7 cellular contexts compared by ENCODE assay signal in genomic region chr18:48278081-48278480, GRCh38.
"Had no signal": no experiment of that assay in that cellular context is flagged by ENCODE, and none has a peak within 500 bp of the region (broad histone marks: within the 10 kb centered on the region; RNA-seq: fewer than 3 reads in every experiment).

No MANE protein-coding gene starts in this region.

- H3K9me3 Mint-ChIP-seq: HFFc6 had no signal

- H3K9me3 ChIP-seq: HAP-1 had no signal

- H3K27me3 Mint-ChIP-seq: IgD-negative memory B cell had no signal

- H3K4me1 Mint-ChIP-seq: IgD-negative memory B cell had no signal

- H3K36me3 Mint-ChIP-seq: IgD-negative memory B cell had no signal

- H3K4me3 ChIP-seq: GM23248, HAP-1 had no signal

- DNase-seq: GM23248, GOT3, H7, HFFc6 had no signal

- H3K27ac Mint-ChIP-seq: HFFc6, IgD-negative memory B cell had no signal

- H3K4me1 ChIP-seq: HAP-1 had no signal

- H2AFZ ChIP-seq: GM23248 had no signal

- H3K4me3 Mint-ChIP-seq: HFFc6, IgD-negative memory B cell had no signal

- H3K9ac ChIP-seq: GM23248 had no signal

- H3K36me3 ChIP-seq: HAP-1 had no signal

- H3K27ac ChIP-seq: GM23248, HL-60 had no signal
